Comparison of ENCODE assay signal across 8 cellular contexts in the genomic region with DNA sequence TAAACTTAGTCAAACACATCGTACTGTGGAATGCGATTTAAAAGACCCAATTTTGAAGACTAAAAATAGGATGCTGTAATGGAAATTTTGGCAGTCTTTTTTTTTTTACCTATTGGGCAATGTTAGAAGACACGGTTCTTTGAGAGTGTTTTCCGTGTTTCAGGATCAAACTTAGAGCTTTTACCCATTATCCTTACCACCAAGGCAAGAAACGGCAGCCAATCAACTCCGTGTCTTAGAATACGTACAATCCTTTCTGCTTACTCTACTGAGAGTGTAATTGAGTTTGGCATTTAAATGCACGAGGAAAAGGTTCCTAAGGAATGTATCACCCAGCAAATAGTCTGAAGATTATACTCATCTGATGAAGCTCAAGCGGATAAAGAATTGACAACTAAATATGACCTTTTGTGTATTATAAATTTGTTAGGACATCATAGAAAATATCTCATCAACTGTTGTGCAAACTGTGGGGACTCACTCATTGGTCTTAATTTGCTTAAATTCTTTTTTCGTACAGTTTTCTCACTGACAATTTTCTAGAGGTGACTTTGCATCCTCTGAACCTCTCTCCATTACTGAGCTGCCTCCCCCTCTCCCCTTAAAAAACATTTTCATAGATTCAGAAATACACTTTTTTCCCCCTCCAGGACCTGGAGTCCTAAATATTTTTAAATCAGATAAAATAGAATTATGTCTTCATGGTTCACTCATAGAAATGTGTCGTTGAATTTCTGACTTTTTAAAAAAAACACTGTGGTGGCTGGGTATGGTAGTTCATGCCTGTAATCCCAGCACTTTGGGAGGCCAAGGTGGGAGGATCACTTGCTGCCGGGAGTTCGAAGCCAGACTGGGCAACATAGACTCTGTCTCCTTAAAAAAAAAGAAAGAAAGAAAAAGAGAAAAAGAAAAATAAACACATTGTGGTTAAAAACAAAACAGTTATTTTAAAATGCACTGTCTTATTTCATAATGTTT. TPM values are rescaled to one million over a fixed set of nuclear protein-coding genes. Genes with fewer than 3 reads are reported as not detected.
DNase-seq lines count a peak whose midpoint lies in the region; ATAC-seq and TF ChIP-seq lines count a peak whose summit lies in the region.

No MANE protein-coding gene starts in this region.

- no peak for TF ChIP-seq POLR2A in lower leg skin (IDR thresholded peaks at IDR 0.05)

- no peaks in the 10 kb centered on the region for H3K27me3 Mint-ChIP-seq in type B pancreatic cell

- H3K4me1 Mint-ChIP-seq in type B pancreatic cell (ENCODE audit: unreplicated experiment): peaks cover 15% of the 10 kb centered on the region

- no peaks in the 10 kb centered on the region for H3K36me3 ChIP-seq in brain microvascular endothelial cell (replicated peaks)

- in situ Hi-C loops in brain microvascular endothelial cell (cut with HindIII; ENCODE audit: low pct_ligation_motif_present, low sequenced_read_pairs): no loop called here

- intact Hi-C loops in lower leg skin (cut with DNase I; ENCODE audit: low total_unique reads): no loop called here

- no peaks in the 10 kb centered on the region for H3K27me3 ChIP-seq in brain microvascular endothelial cell (replicated peaks)

- no peak for TF ChIP-seq CTCF in brain microvascular endothelial cell (IDR thresholded peaks at IDR 0.05; ENCODE audit: low read depth, low read length, missing control alignments)
- no peak for TF ChIP-seq CTCF in lower leg skin (IDR thresholded peaks at IDR 0.05)
- peak; percentile 44 for TF ChIP-seq CTCF in type B pancreatic cell (conservative IDR thresholded peaks at IDR 0.05)

- peak overlapping the region; percentile 97 for H3K4me3 ChIP-seq in brain microvascular endothelial cell (ENCODE audit: low read depth, low read length)
- H3K4me3 ChIP-seq in lower leg skin (ENCODE audit: low read depth, poor library complexity, severe bottlenecking): peak overlapping the region; percentile 75

- H3K36me3 Mint-ChIP-seq in type B pancreatic cell: no peaks in the 10 kb centered on the region

- H3K4me3 Mint-ChIP-seq in type B pancreatic cell: peak overlapping the region; percentile 98

- H3K9me3 Mint-ChIP-seq in type B pancreatic cell: no peaks in the 10 kb centered on the region

- peak; percentile 25 for DNase-seq in NOMO-1 treated with DMSO at 0.1 percent for 48 hours (lab: John Stamatoyannopoulos, UW; ENCODE audit: unreplicated experiment)
- no peak for DNase-seq in NOMO-1 treated with dmso at 0.1 percent for 144 hours (lab: John Stamatoyannopoulos, UW; ENCODE audit: unreplicated experiment)
- peak; percentile 50 for DNase-seq in NCI-H69 (lab: John Stamatoyannopoulos, UW)
- peak; percentile 57 for DNase-seq in brain microvascular endothelial cell
- no peak for DNase-seq in lower leg skin (ENCODE audit: low spot score in 2 of 2)
- DNase-seq in type B pancreatic cell (ENCODE audit: extremely low spot score, unreplicated experiment): no peak
- no peak for DNase-seq in activated CD8-positive, alpha-beta memory T cell treated with anti-CD3 and anti-CD28 coated beads for 24 hours

- WGBS in lower leg skin, 2 donors: 14 to 18% methylated on average over 13 of the region's 13 CpGs

- H3K27ac ChIP-seq in brain microvascular endothelial cell: peak overlapping the region; percentile 72

- H3K27ac Mint-ChIP-seq in type B pancreatic cell: peak overlapping the region; percentile 94

- ATAC-seq in esophagus mucosa: no peak

RNA-seq across cellular contexts. Expression of gene CNST, which starts 1.3 kb away (rescaled TPM):
- total RNA-seq in lower leg skin (10 to 100 TPM; 21.2 to 31.2 (median 28.4) TPM), type B pancreatic cell (ENCODE audit: low replicate concordance) (15.5 and 17.9 TPM in 2 replicates), esophagus mucosa (13.5 TPM)

RNA-seq across cellular contexts. Expression of gene TFB2M, which starts 1.5 kb away (rescaled TPM):
- total RNA-seq in lower leg skin (10 to 100 TPM in 2 of 4 donors, 1 to 10 TPM in 2; 6.8 to 10.9 (median 9.3) TPM), type B pancreatic cell (ENCODE audit: low replicate concordance) (12.9 and 14.7 TPM in 2 replicates), esophagus mucosa (8.2 TPM)

Comparison
In these comparisons a context has a peak if more than half of its experiments do, and no peak if none do; other contexts are left out.
1. DNase-seq: peak in NOMO-1 treated with DMSO at 0.1 percent for 48 hours (single experiment), NCI-H69 (single experiment) and brain microvascular endothelial cell (single experiment); none in NOMO-1 treated with dmso at 0.1 percent for 144 hours (single experiment), lower leg skin (0 of 2), type B pancreatic cell (single experiment) and activated CD8-positive, alpha-beta memory T cell treated with anti-CD3 and anti-CD28 coated beads for 24 hours (single experiment).